20 cellular contexts compared by ENCODE assay signal in the genomic region with DNA sequence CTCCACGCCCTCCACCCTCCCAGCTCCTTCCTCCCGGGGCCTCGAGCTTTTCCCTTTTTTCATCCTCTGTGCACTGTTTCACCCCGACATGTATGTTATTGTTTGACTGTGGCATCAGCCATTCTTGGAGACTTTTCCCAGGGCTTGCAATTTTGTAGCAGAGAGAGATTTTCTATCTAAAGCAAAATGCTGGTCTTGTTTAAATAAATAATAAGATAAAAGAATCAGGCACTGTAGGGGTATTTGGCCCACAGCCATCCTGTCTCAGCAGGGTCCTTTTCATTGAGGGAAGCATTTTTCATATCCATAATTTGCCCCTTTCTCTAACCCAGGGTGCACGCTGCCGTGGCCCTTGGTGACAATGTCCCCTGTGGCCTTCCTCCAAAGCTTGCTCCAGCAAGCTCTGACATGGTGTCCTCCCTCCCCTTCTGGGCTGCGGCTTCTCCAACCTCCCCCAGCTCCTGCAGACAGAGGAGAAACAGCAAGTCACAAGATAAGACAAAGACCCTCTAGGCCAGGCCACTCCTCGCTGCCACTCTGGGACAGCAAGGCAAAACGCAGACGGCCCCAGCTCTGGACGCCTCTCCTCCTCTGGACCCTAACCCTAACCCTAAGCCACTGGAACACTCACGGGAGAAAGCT.
DNase-seq lines count a peak whose midpoint lies in the region; ATAC-seq, FAIRE-seq and TF ChIP-seq lines count a peak whose summit lies in the region.
"Had no signal": no experiment of that assay in that cellular context is flagged by ENCODE, and none has a peak within 500 bp of the region (broad histone marks: within the 10 kb centered on the region; RNA-seq: fewer than 3 reads in every experiment).

No MANE protein-coding gene starts in this region.

- no peaks in the 10 kb centered on the region for H3K9me3 Mint-ChIP-seq in endodermal cell
- H3K9me3 Mint-ChIP-seq in progenitor cell of endocrine pancreas (ENCODE audit: low read depth) = no peaks in the 10 kb centered on the region
- H3K9me3 Mint-ChIP-seq: activated T-helper 2 cell treated with anti-CD3 and anti-CD28 coated beads, Interferon-gamma antibody, Interleukin-2, Interleukin-4, amounts not matched to agents 10 μg/mL and 5 μg/mL and 100 μg/mL, durations not matched to agents 14 hours and 24 hours and 36 hours; H9; naive thymus-derived CD4-positive, alpha-beta T cell had no signal

- H3K27ac ChIP-seq in A549 (peak overlapping the region; percentile 81 to 95), endodermal cell (ENCODE audit: low read depth, low read length) (no peak overlapping the region), osteoblast (ENCODE audit: low read depth, low read length) (peak overlapping the region; percentile 69)
- H3K27ac ChIP-seq: WERI-Rb-1 had no signal

- POLR2A ChIA-PET in A549 (lab: Yijun Ruan, JAX) = no interaction called here

- FAIRE-seq in A549 (lab: Jason Lieb, UNC) = no peak
- FAIRE-seq: GM12878 had no signal

- peaks cover 27% of the 10 kb centered on the region for H3K4me1 Mint-ChIP-seq in endodermal cell
- H3K4me1 Mint-ChIP-seq in progenitor cell of endocrine pancreas (ENCODE audit: low read depth) = no peaks in the 10 kb centered on the region

- DNase-seq in A549 (ENCODE audit: low read depth in 1 of 2, low spot score in 1 of 2) (no peak), NCI-H69 (lab: John Stamatoyannopoulos, UW) (peak; percentile 6), endodermal cell (no peak), osteoblast (ENCODE audit: insufficient read length, low spot score, missing footprints) (no peak), amygdala (lab: John Stamatoyannopoulos, UW) (no peak), progenitor cell of endocrine pancreas (ENCODE audit: low spot score, unreplicated experiment) (no peak)
- DNase-seq in NK-92 treated with Interleukin-12 subunit alpha and Interleukin-12 subunit beta, amount 100 ng/mL, for 24 hours (lab: John Stamatoyannopoulos, UW) = no peak
- DNase-seq: activated CD8-positive, alpha-beta memory T cell treated with anti-CD3 and anti-CD28 coated beads for 24 hours; H9; hippocampal formation; naive thymus-derived CD4-positive, alpha-beta T cell; NCI-H1092; NCI-H2107; NCI-H774; T-helper 1 cell; uterus; WERI-Rb-1 had no signal

- TF ChIP-seq CTCF in A549 (IDR thresholded peaks at IDR 0.05) (no peak), endodermal cell (conservative IDR thresholded peaks at IDR 0.05) (no peak), osteoblast (IDR thresholded peaks at IDR 0.05; ENCODE audit: extremely low read depth, low read depth, low read length) (no peak), progenitor cell of endocrine pancreas (IDR thresholded peaks at IDR 0.05; ENCODE audit: unreplicated experiment) (no peak)

- peak overlapping the region; percentile 9; the same call in 1 of the 3 replicates for H3K4me2 ChIP-seq in A549
- H3K4me2 ChIP-seq in osteoblast (ENCODE audit: insufficient read depth, low read length) = no peak overlapping the region

- no peaks in the 10 kb centered on the region for H3K9me3 ChIP-seq in A549
- no peaks in the 10 kb centered on the region for H3K9me3 ChIP-seq in endodermal cell (ENCODE audit: control insufficient read depth, low read length)
- no peaks in the 10 kb centered on the region for H3K9me3 ChIP-seq in osteoblast (ENCODE audit: low read depth, low read length)
- H3K9me3 ChIP-seq: uterus had no signal

- H3K36me3 ChIP-seq in endodermal cell (ENCODE audit: control insufficient read depth, insufficient read depth, low read length) (no peaks in the 10 kb centered on the region), osteoblast (ENCODE audit: insufficient read depth, low read length) (no peaks in the 10 kb centered on the region)
- H3K36me3 ChIP-seq: uterus, WERI-Rb-1 had no signal

- H3K9ac ChIP-seq in endodermal cell (ENCODE audit: extremely low read depth, low read length, poor library complexity, severe bottlenecking) = no peak overlapping the region

- H3K27me3 ChIP-seq in endodermal cell (ENCODE audit: control insufficient read depth, insufficient read depth, low read length, poor library complexity, severe bottlenecking) (no peaks in the 10 kb centered on the region), osteoblast (ENCODE audit: insufficient read depth, low read length) (no peaks in the 10 kb centered on the region)
- H3K27me3 ChIP-seq: uterus had no signal

- no peaks in the 10 kb centered on the region for H4K20me1 ChIP-seq in osteoblast (ENCODE audit: insufficient read depth, low read length)

- CTCF ChIA-PET in A549 (lab: Yijun Ruan, JAX) = interaction anchor here (0.9 to 5.2 kb wide), 9 partner anchors 12 to 1036 kb away, joined by 3 to 49 read pairs (median 13); no protein-coding TSS in a partner anchor

- H3K79me2 ChIP-seq in osteoblast (ENCODE audit: insufficient read depth, low read length) = no peaks in the 10 kb centered on the region

- no peak overlapping the region for H3K27ac Mint-ChIP-seq in endodermal cell
- H3K27ac Mint-ChIP-seq in progenitor cell of endocrine pancreas = no peak overlapping the region
- H3K27ac Mint-ChIP-seq: activated T-helper 2 cell treated with anti-CD3 and anti-CD28 coated beads, Interferon-gamma antibody, Interleukin-2, Interleukin-4, amounts not matched to agents 10 μg/mL and 5 μg/mL and 100 μg/mL, durations not matched to agents 14 hours and 24 hours and 36 hours had no signal

- no peak overlapping the region for H2AFZ ChIP-seq in osteoblast (ENCODE audit: low read length)

- H3K27me3 Mint-ChIP-seq in endodermal cell (ENCODE audit: insufficient read depth) = peaks cover 14% of the 10 kb centered on the region
- H3K27me3 Mint-ChIP-seq in progenitor cell of endocrine pancreas = peaks cover 33% of the 10 kb centered on the region

- H3K4me3 ChIP-seq in A549 (no peak overlapping the region), endodermal cell (ENCODE audit: low read length) (no peak overlapping the region), osteoblast (ENCODE audit: insufficient read depth, low read length) (no peak overlapping the region)
- H3K4me3 ChIP-seq: GM12878 had no signal

- H3K4me1 ChIP-seq in A549 (peaks cover 51% of the 10 kb centered on the region), endodermal cell (ENCODE audit: control insufficient read depth, insufficient read depth, low read length) (peaks cover 4% of the 10 kb centered on the region), osteoblast (ENCODE audit: insufficient read depth, low read length) (peaks cover 36% of the 10 kb centered on the region)
- H3K4me1 ChIP-seq: uterus had no signal

- TF ChIP-seq RAD21 in A549 (conservative IDR thresholded peaks at IDR 0.05 in 1 of 2, IDR thresholded peaks at IDR 0.05 in 1 of 2) = no peak

- WGBS in A549 (ENCODE audit: missing lambda C conversion rate) = 97% methylated on average over 12 of the region's 12 CpGs
- WGBS in endodermal cell (ENCODE audit: insufficient coverage in 1 of 2, insufficient read length in 1 of 2), 2 experiments = 79 to 94% methylated on average over 6 to 12 of the region's 12 CpGs

- TF ChIP-seq POLR2A in A549 (IDR thresholded peaks at IDR 0.05; ENCODE audit: low read length) = no peak

- TF ChIP-seq EP300 in A549 (IDR thresholded peaks at IDR 0.05) = no peak

- H3K36me3 Mint-ChIP-seq in endodermal cell (ENCODE audit: low read depth) (no peaks in the 10 kb centered on the region), progenitor cell of endocrine pancreas (ENCODE audit: insufficient read depth) (no peaks in the 10 kb centered on the region)
- H3K36me3 Mint-ChIP-seq: naive thymus-derived CD4-positive, alpha-beta T cell had no signal

- H3K4me3 Mint-ChIP-seq in endodermal cell (peak overlapping the region; percentile 57), progenitor cell of endocrine pancreas (ENCODE audit: low read depth) (no peak overlapping the region)

- ATAC-seq in A549 (no peak), HG03520 (IDR thresholded peaks at IDR 0.05; ENCODE audit: unreplicated experiment) (no peak)
- ATAC-seq: GM12878; naive thymus-derived CD4-positive, alpha-beta T cell had no signal

TF ChIP-seq in A549, 52 proteins besides CTCF, POLR2A, EP300 and RAD21 (continues in another document):
- no peak for TF ChIP-seq KDM1A (IDR thresholded peaks at IDR 0.05; ENCODE audit: low read depth)
- TF ChIP-seq HOXB5 (CRISPR knock-in tag; IDR thresholded peaks at IDR 0.05) = no peak
- no peak for TF ChIP-seq KDM5A (IDR thresholded peaks at IDR 0.05)
- no peak for TF ChIP-seq RCOR1 (IDR thresholded peaks at IDR 0.05; ENCODE audit: low read depth, low read length)
- no peak for TF ChIP-seq TP53 (CRISPR knock-in tag; IDR thresholded peaks at IDR 0.05)
- no peak for TF ChIP-seq SMC3 (IDR thresholded peaks at IDR 0.05)
- TF ChIP-seq CBX8 (IDR thresholded peaks at IDR 0.05) = no peak
- TF ChIP-seq, protein P1, sequence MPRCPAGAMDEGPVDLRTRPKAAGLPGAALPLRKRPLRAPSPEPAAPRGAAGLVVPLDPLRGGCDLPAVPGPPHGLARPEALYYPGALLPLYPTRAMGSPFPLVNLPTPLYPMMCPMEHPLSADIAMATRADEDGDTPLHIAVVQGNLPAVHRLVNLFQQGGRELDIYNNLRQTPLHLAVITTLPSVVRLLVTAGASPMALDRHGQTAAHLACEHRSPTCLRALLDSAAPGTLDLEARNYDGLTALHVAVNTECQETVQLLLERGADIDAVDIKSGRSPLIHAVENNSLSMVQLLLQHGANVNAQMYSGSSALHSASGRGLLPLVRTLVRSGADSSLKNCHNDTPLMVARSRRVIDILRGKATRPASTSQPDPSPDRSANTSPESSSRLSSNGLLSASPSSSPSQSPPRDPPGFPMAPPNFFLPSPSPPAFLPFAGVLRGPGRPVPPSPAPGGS (IDR thresholded peaks at IDR 0.05) = no peak
- no peak for TF ChIP-seq PHF8 (IDR thresholded peaks at IDR 0.05; ENCODE audit: borderline replicate concordance, low read depth)
- no peak for TF ChIP-seq ESRRA (IDR thresholded peaks at IDR 0.05; ENCODE audit: borderline replicate concordance, low read length)
- no peak for TF ChIP-seq CHD4 (IDR thresholded peaks at IDR 0.05; ENCODE audit: borderline replicate concordance)
- TF ChIP-seq, protein P2, sequence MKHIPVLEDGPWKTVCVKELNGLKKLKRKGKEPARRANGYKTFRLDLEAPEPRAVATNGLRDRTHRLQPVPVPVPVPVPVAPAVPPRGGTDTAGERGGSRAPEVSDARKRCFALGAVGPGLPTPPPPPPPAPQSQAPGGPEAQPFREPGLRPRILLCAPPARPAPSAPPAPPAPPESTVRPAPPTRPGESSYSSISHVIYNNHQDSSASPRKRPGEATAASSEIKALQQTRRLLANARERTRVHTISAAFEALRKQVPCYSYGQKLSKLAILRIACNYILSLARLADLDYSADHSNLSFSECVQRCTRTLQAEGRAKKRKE (CRISPR knock-in tag; IDR thresholded peaks at IDR 0.05; ENCODE audit: low read depth) = no peak
- TF ChIP-seq SREBF2 (IDR thresholded peaks at IDR 0.05) = no peak
- TF ChIP-seq MAZ (IDR thresholded peaks at IDR 0.05; ENCODE audit: borderline replicate concordance, low read depth, low read length) = no peak
